ENCODE assay signal across 14 cellular contexts in the genomic region with DNA sequence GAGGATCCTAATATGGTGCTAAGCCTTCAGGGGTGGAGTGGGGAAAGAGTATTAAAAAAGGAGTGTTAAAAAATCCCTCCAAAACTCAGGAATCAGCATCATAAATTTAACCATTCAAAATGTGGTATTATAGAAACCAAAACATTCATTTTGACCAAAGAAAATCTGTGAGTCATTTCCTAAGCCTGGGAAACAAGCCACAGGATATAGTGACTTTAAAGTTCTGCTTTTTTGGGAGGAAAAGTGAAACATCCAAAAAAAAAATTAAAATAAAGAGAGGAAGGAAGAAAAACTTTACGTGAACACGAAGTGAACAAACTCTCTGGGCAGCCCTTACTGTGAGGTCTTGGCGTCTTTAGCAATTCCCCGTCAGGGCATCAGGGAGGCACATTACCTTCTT.
DNase-seq lines count a peak whose midpoint lies in the region; ATAC-seq and TF ChIP-seq lines count a peak whose summit lies in the region.
"Had no signal": no experiment of that assay in that cellular context is flagged by ENCODE, and none has a peak within 500 bp of the region (broad histone marks: within the 10 kb centered on the region; RNA-seq: fewer than 3 reads in every experiment).

No MANE protein-coding gene starts in this region.

- no peaks in the 10 kb centered on the region for H3K79me2 ChIP-seq in ACC112 (ENCODE audit: control insufficient read depth, insufficient read depth, low read length, unreplicated experiment)

- H3K4me1 ChIP-seq in ACC112 (ENCODE audit: control insufficient read depth, insufficient read depth, low read length, unreplicated experiment): peaks cover 42% of the 10 kb centered on the region
- peaks cover 25% of the 10 kb centered on the region for H3K4me1 ChIP-seq in CD8-positive, alpha-beta memory T cell (ENCODE audit: insufficient read depth, low read length)

- no peaks in the 10 kb centered on the region for H3K9me3 Mint-ChIP-seq in CD8-positive, alpha-beta memory T cell
- H3K9me3 Mint-ChIP-seq: brain; CD4-positive, alpha-beta T cell had no signal

- H3K4me3 Mint-ChIP-seq in CD8-positive, alpha-beta memory T cell: no peak overlapping the region
- H3K4me3 Mint-ChIP-seq: brain; CD4-positive, alpha-beta T cell had no signal

- H3K27me3 Mint-ChIP-seq in CD8-positive, alpha-beta memory T cell: peaks cover 0 to 2% of the 10 kb centered on the region in 2 donors
- H3K27me3 Mint-ChIP-seq: brain; CD4-positive, alpha-beta T cell had no signal

- POLR2A ChIA-PET in CD8-positive, alpha-beta memory T cell (lab: Charles Lee): no interaction called here

- H3K4me3 ChIP-seq in ACC112 (ENCODE audit: low read depth, low read length): peak overlapping the region; percentile 17; the same call in 1 of the 2 replicates
- H3K4me3 ChIP-seq in fibroblast of the aortic adventitia (ENCODE audit: low read depth, low read length): no peak overlapping the region
- H3K4me3 ChIP-seq in CD8-positive, alpha-beta memory T cell (ENCODE audit: low read length): no peak overlapping the region
- H3K4me3 ChIP-seq: gastroesophageal sphincter, skin epidermis had no signal

- no peaks in the 10 kb centered on the region for H3K36me3 ChIP-seq in ACC112 (ENCODE audit: insufficient read depth, low read length)
- H3K36me3 ChIP-seq in CD8-positive, alpha-beta memory T cell (ENCODE audit: insufficient read depth, low read length): no peaks in the 10 kb centered on the region
- H3K36me3 ChIP-seq: gastroesophageal sphincter had no signal

- CTCF ChIA-PET in CD8-positive, alpha-beta memory T cell (lab: Charles Lee): interaction anchor here (1.2 kb wide), 2 partner anchors 10 to 199 kb away, joined by 3 to 7 read pairs; no protein-coding TSS in a partner anchor

- H3K4me1 Mint-ChIP-seq in CD8-positive, alpha-beta memory T cell: peaks cover 34 to 40% (median 36%) of the 10 kb centered on the region in 3 donors

- peaks cover 4 to 55% (median 19%) of the 10 kb centered on the region in 3 donors for H3K36me3 Mint-ChIP-seq in CD8-positive, alpha-beta memory T cell
- H3K36me3 Mint-ChIP-seq: brain had no signal

- intact Hi-C loops in posterior cingulate gyrus (cut with DNase I) (no loop called here), sciatic nerve (cut with DNase I) (no loop called here)

- no peaks in the 10 kb centered on the region for H3K27me3 ChIP-seq in ACC112 (ENCODE audit: insufficient read depth, low read length)
- H3K27me3 ChIP-seq in CD8-positive, alpha-beta memory T cell (ENCODE audit: insufficient read depth, low read length, poor library complexity, severe bottlenecking): no peaks in the 10 kb centered on the region
- H3K27me3 ChIP-seq: gastroesophageal sphincter had no signal

- no peak for ATAC-seq in sciatic nerve
- ATAC-seq: gastroesophageal sphincter, Panc1 had no signal

- DNase-seq in H4 (ENCODE audit: low spot score): peak; percentile 67
- peak; percentile 42 for DNase-seq in SKM-1 treated with dmso at 0.1 percent for 144 hours (lab: John Stamatoyannopoulos, UW; ENCODE audit: unreplicated experiment)
- peak; percentile 85 for DNase-seq in fibroblast of the aortic adventitia (ENCODE audit: low read depth)
- no peak for DNase-seq in posterior cingulate gyrus
- no peak for DNase-seq in sciatic nerve (ENCODE audit: low spot score)
- DNase-seq in CD8-positive, alpha-beta memory T cell: no peak
- DNase-seq in HuH-7 (ENCODE audit: low spot score): no peak
- DNase-seq: CD4-positive, alpha-beta T cell; stimulated activated naive CD4-positive, alpha-beta T cell treated with Interleukin-2 at 50 U/mL for 16 hours had no signal

- no peak for TF ChIP-seq CTCF in fibroblast of the aortic adventitia (IDR thresholded peaks at IDR 0.05; ENCODE audit: insufficient read depth, low read length)

- H3K27ac ChIP-seq in ACC112 (ENCODE audit: low read depth, low read length): peak overlapping the region; percentile 70
- no peak overlapping the region for H3K27ac ChIP-seq in CD8-positive, alpha-beta memory T cell (ENCODE audit: low read depth, low read length)

- peak overlapping the region in 1 of 8 donors; percentile 37 for H3K27ac Mint-ChIP-seq in CD8-positive, alpha-beta memory T cell
- H3K27ac Mint-ChIP-seq: CD4-positive, alpha-beta T cell had no signal

- H3K9me3 ChIP-seq in CD8-positive, alpha-beta memory T cell (ENCODE audit: low read length): no peaks in the 10 kb centered on the region
- H3K9me3 ChIP-seq: gastroesophageal sphincter had no signal

- peak overlapping the region; percentile 15 for H2AFZ ChIP-seq in ACC112 (ENCODE audit: low read length, unreplicated experiment)

Comparison
In these comparisons a context has a peak if more than half of its experiments do, and no peak if none do; other contexts are left out.
1. DNase-seq: peak in H4 (single experiment), SKM-1 treated with dmso at 0.1 percent for 144 hours (single experiment) and fibroblast of the aortic adventitia (single experiment); none in posterior cingulate gyrus (0 of 10), sciatic nerve (single experiment), CD8-positive, alpha-beta memory T cell (0 of 5) and HuH-7 (single experiment).